In genomic region chr1:37752583-37753471, GRCh38 we compare ENCODE assay signal across 8 cellular contexts. TPM values are rescaled to one million over a fixed set of nuclear protein-coding genes. Genes with fewer than 3 reads are reported as not detected.
A peak's percentile ranks its signal among the peaks of the same experiment; 100 is the strongest.
DNase-seq lines count a peak whose midpoint lies in the region; ATAC-seq and TF ChIP-seq lines count a peak whose summit lies in the region.

No MANE protein-coding gene starts in this region.

- peak overlapping the region; percentile 39 for H3K4me3 ChIP-seq in lower lobe of right lung

- no peaks in the 10 kb centered on the region for H3K9me3 ChIP-seq in lower lobe of right lung

- peak overlapping the region; percentile 69 for H3K4me3 Mint-ChIP-seq in central memory CD8-positive, alpha-beta T cell

- DNase-seq in Right ventricle myocardium inferior (ENCODE audit: missing footprints) (no peak), cardiac septum (ENCODE audit: low spot score) (no peak), NCI-H69 (lab: John Stamatoyannopoulos, UW) (peak; percentile 69), lower lobe of right lung (no peak), midbrain (lab: John Stamatoyannopoulos, UW) (no peak)
- DNase-seq in central memory CD8-positive, alpha-beta T cell (ENCODE audit: low spot score in 2 of 2) = no peak

- no peak overlapping the region for H3K27ac Mint-ChIP-seq in central memory CD8-positive, alpha-beta T cell (ENCODE audit: low read depth)

- H3K36me3 Mint-ChIP-seq in central memory CD8-positive, alpha-beta T cell (ENCODE audit: insufficient read depth) = no peaks in the 10 kb centered on the region

- ATAC-seq in Right ventricle myocardium inferior (peak; percentile 48), lower lobe of right lung (peak; percentile 70 to 74), HG03097 (IDR thresholded peaks at IDR 0.05; ENCODE audit: low FRiP score, unreplicated experiment) (no peak), GM21423 (IDR thresholded peaks at IDR 0.05; ENCODE audit: unreplicated experiment) (no peak)
- ATAC-seq in central memory CD8-positive, alpha-beta T cell (replicated peaks; ENCODE audit: extremely low read depth, poor library complexity, severe bottlenecking) = no peak

- H3K27me3 Mint-ChIP-seq in central memory CD8-positive, alpha-beta T cell = peaks cover 32% of the 10 kb centered on the region

- no peak for TF ChIP-seq CTCF in lower lobe of right lung (IDR thresholded peaks at IDR 0.05)

- H3K9me3 Mint-ChIP-seq in central memory CD8-positive, alpha-beta T cell = no peaks in the 10 kb centered on the region

- peaks cover 70% of the 10 kb centered on the region for H3K27me3 ChIP-seq in lower lobe of right lung (ENCODE audit: low read depth)

- no peaks in the 10 kb centered on the region for H3K36me3 ChIP-seq in lower lobe of right lung

- intact Hi-C loops in Right ventricle myocardium inferior (cut with DNase I) = no loop called here
- intact Hi-C loops in cardiac septum (cut with DNase I) = no loop called here
- intact Hi-C loops in lower lobe of right lung (cut with DNase I) = no loop called here

- no peaks in the 10 kb centered on the region for H3K4me1 Mint-ChIP-seq in central memory CD8-positive, alpha-beta T cell

- H3K4me1 ChIP-seq in lower lobe of right lung = no peaks in the 10 kb centered on the region

- H3K27ac ChIP-seq in lower lobe of right lung = no peak overlapping the region

RNA-seq across cellular contexts. Expression of gene EPHA10, which starts 12.1 kb away (rescaled TPM):
- total RNA-seq in Right ventricle myocardium inferior = 0.32 TPM
- not detected for total RNA-seq in cardiac septum
- 0.53 TPM for total RNA-seq in lower lobe of right lung

RNA-seq across cellular contexts. Expression of gene MANEAL, which starts 40.8 kb away (rescaled TPM):
- total RNA-seq in Right ventricle myocardium inferior = 1.2 TPM
- total RNA-seq in cardiac septum = 2.1 TPM
- total RNA-seq in lower lobe of right lung = 4.9 TPM

RNA-seq across cellular contexts. Expression of gene C1orf122, which starts 54.8 kb away (rescaled TPM):
- total RNA-seq in Right ventricle myocardium inferior (52.6 TPM), cardiac septum (52.1 TPM), lower lobe of right lung (22.8 TPM)

RNA-seq across cellular contexts. Expression of gene YRDC, which starts 55.2 kb away (rescaled TPM):
- total RNA-seq in Right ventricle myocardium inferior = 4.8 TPM
- total RNA-seq in cardiac septum = 6.3 TPM
- total RNA-seq in lower lobe of right lung = 11.2 TPM

Comparison
In these comparisons a context has a peak if more than half of its experiments do, and no peak if none do; other contexts are left out.
1. ATAC-seq: peak in Right ventricle myocardium inferior (single experiment) and lower lobe of right lung (2 of 2); none in central memory CD8-positive, alpha-beta T cell (single experiment), HG03097 (single experiment) and GM21423 (single experiment).